In the genomic region with DNA sequence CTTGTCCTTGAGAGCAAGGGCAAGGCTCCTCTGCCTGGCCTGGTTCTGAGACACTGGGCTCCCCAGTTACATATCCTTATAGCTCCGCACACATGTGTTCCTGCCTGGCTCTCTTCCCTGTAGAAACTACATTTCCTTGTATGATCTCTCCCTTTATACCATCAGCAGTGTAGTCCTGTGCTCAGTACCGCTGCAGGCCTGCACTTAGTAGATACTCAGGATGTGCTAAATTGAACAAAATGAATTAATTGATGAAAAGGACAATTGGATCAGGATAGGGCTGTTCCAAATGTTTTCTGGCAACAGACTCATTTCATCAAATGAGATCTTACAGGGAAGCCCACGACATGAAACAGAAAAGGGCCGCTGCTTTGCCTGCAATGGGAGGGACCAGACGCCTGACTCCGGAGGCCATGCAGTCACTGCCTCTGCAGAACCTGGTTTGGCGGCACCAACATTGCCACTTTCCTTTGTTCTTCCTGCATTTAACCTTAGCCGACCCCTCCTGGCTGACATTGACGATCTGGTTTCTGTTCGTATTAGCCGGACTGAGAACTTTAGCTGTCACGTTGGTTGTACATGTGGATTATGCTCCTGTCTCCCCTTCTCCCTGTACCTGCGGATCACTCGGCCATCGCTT, we compare ENCODE assay signal across 22 cellular contexts.
"Had no signal": no experiment of that assay in that cellular context is flagged by ENCODE, and none has a peak within 500 bp of the region (broad histone marks: within the 10 kb centered on the region; RNA-seq: fewer than 3 reads in every experiment).

No MANE protein-coding gene starts in this region.

- H3K36me3 Mint-ChIP-seq: activated CD8-positive, alpha-beta memory T cell treated with anti-CD3 and anti-CD28 coated beads, Interleukin-2, amount 10 ng/mL, durations not matched to agents 7 days and 5 days; activated naive CD4-positive, alpha-beta T cell treated with anti-CD3 and anti-CD28 coated beads, Interleukin-2, amount 50 U/mL, for 72 hours had no signal

- H3K27me3 Mint-ChIP-seq: activated CD4-positive, alpha-beta T cell treated with anti-CD3 and anti-CD28 coated beads, Interleukin-2, amount 10 ng/mL, durations not matched to agents 7 days and 5 days; activated CD8-positive, alpha-beta T cell treated with anti-CD3 and anti-CD28 coated beads for 36 hours had no signal

- H3K4me3 Mint-ChIP-seq: activated CD4-positive, alpha-beta T cell treated with anti-CD3 and anti-CD28 coated beads, Interleukin-2, amount 10 ng/mL, durations not matched to agents 7 days and 5 days; activated CD8-positive, alpha-beta memory T cell treated with anti-CD3 and anti-CD28 coated beads, Interleukin-2, amount 10 ng/mL, durations not matched to agents 7 days and 5 days; activated CD8-positive, alpha-beta T cell treated with anti-CD3 and anti-CD28 coated beads for 36 hours; central memory CD8-positive, alpha-beta T cell; type B pancreatic cell had no signal

- H3K27ac ChIP-seq: left lung, ovary, prostate gland, spleen, testis, vagina had no signal

- H3K27me3 ChIP-seq: left lung, ovary, spleen, testis, vagina had no signal

- H3K9me3 Mint-ChIP-seq: activated CD4-positive, alpha-beta T cell treated with anti-CD3 and anti-CD28 coated beads, Interleukin-2, amount 10 ng/mL, durations not matched to agents 7 days and 5 days; activated CD8-positive, alpha-beta T cell treated with anti-CD3 and anti-CD28 coated beads for 36 hours; activated naive CD4-positive, alpha-beta T cell treated with anti-CD3 and anti-CD28 coated beads, Interleukin-2, amount 50 U/mL, for 72 hours; central memory CD8-positive, alpha-beta T cell; naive thymus-derived CD4-positive, alpha-beta T cell; type B pancreatic cell had no signal

- ATAC-seq: activated CD8-positive, alpha-beta memory T cell treated with anti-CD3 and anti-CD28 coated beads, Interleukin-2, amount 10 ng/mL, durations not matched to agents 7 days and 5 days; activated CD8-positive, alpha-beta T cell treated with anti-CD3 and anti-CD28 coated beads for 36 hours; activated naive CD4-positive, alpha-beta T cell treated with anti-CD3 and anti-CD28 coated beads, Interleukin-2, amount 50 U/mL, for 72 hours; esophagus mucosa; left lung; naive thymus-derived CD4-positive, alpha-beta T cell had no signal

- H3K36me3 ChIP-seq: left lung, ovary, prostate gland, spleen, vagina had no signal

- DNase-seq: activated CD4-positive, alpha-beta T cell treated with anti-CD3 and anti-CD28 coated beads, Interleukin-2, amount 10 ng/mL, durations not matched to agents 7 days and 5 days; activated CD4-positive, CD25-positive, alpha-beta regulatory T cell treated with anti-CD3 and anti-CD28 coated beads, Interleukin-2, amount 50 U/mL, for 72 hours; activated CD8-positive, alpha-beta memory T cell treated with anti-CD3 and anti-CD28 coated beads, Interleukin-2, amount 10 ng/mL, durations not matched to agents 7 days and 5 days; activated CD8-positive, alpha-beta T cell treated with anti-CD3 and anti-CD28 coated beads for 36 hours; activated effector memory CD4-positive, alpha-beta T cell treated with anti-CD3 and anti-CD28 coated beads, Interleukin-2, amount 50 U/mL, for 16 hours; activated T-cell treated with anti-CD3 and anti-CD28 coated beads for 4 hours; effector memory CD4-positive, alpha-beta T cell; foreskin melanocyte; left lung; naive thymus-derived CD4-positive, alpha-beta T cell; ovary; spleen; stimulated activated CD4-positive, alpha-beta T cell treated with anti-CD3 and anti-CD28 coated beads, Interleukin-4, amount 100 ng/mL, for 1 hour; stimulated activated naive CD4-positive, alpha-beta T cell; testis had no signal

- H3K27ac Mint-ChIP-seq: activated CD8-positive, alpha-beta memory T cell treated with anti-CD3 and anti-CD28 coated beads, Interleukin-2, amount 10 ng/mL, durations not matched to agents 7 days and 5 days; activated CD8-positive, alpha-beta T cell treated with anti-CD3 and anti-CD28 coated beads for 36 hours; activated naive CD4-positive, alpha-beta T cell treated with anti-CD3 and anti-CD28 coated beads, Interleukin-2, amount 50 U/mL, for 72 hours; type B pancreatic cell had no signal

- H3K4me1 ChIP-seq: prostate gland had no signal

- H3K9me3 ChIP-seq: left lung, ovary, prostate gland, spleen, testis, vagina had no signal

- H3K4me3 ChIP-seq: left lung, lung, ovary, prostate gland, spleen, testis, vagina had no signal
